20 cellular contexts compared by ENCODE assay signal in the genomic region with DNA sequence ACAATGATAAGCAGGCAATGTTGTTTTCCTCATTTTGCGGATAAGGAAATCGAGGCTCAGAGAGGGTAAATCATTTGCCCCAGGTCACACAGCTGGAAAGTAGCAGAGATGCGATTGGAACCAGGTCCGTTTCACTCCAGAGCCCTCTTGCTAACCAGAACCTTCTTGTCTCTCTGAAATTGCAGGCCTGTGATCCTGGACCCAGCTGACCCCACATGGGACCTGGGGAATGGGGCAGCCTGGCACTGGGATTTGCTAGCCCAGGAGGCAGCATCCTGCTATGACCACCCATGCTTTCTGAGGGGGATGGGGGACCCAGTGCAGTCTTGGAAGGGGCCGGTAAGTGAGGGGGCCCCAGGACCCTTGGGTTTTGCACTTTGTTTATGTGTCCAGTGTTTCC. TPM values are rescaled to one million over a fixed set of nuclear protein-coding genes. Genes with fewer than 3 reads are reported as not detected.
A peak's percentile ranks its signal among the peaks of the same experiment; 100 is the strongest.
DNase-seq lines count a peak whose midpoint lies in the region; ATAC-seq, FAIRE-seq and TF ChIP-seq lines count a peak whose summit lies in the region.
"Had no signal": no experiment of that assay in that cellular context is flagged by ENCODE, and none has a peak within 500 bp of the region (broad histone marks: within the 10 kb centered on the region; RNA-seq: fewer than 3 reads in every experiment).

No MANE protein-coding gene starts in this region.

- H3K4me3 ChIP-seq in K562 (no peak overlapping the region), endodermal cell (ENCODE audit: low read length) (no peak overlapping the region)
- H3K4me3 ChIP-seq: A549, GM23338, HAP-1 had no signal

- POLR2A ChIA-PET in K562 (lab: Yijun Ruan, JAX): no interaction called here

- H3K36me3 ChIP-seq in K562 (ENCODE audit: control insufficient read depth, insufficient read depth, low read length): no peaks in the 10 kb centered on the region
- no peaks in the 10 kb centered on the region for H3K36me3 ChIP-seq in endodermal cell (ENCODE audit: control insufficient read depth, insufficient read depth, low read length)

- intact Hi-C loops in K562 (cut with micrococcal nuclease): no loop called here

- in situ Hi-C loops in K562 (cut with MboI): no loop called here

- no peak for DNase-seq in K562 (ENCODE audit: extremely low read depth in 1 of 4, low spot score in 3 of 4)
- DNase-seq in endodermal cell: peak; percentile 34
- DNase-seq in osteocyte (ENCODE audit: extremely low spot score, unreplicated experiment): peak; percentile 49
- DNase-seq in AML-193 (lab: John Stamatoyannopoulos, UW): no peak
- no peak for DNase-seq in NCI-H748 (lab: John Stamatoyannopoulos, UW; ENCODE audit: unreplicated experiment)
- DNase-seq in erythroblast (lab: John Stamatoyannopoulos, UW): no peak
- DNase-seq: 8988T; ACHN; C1 segment of cervical spinal cord; CD4-positive, alpha-beta memory T cell; COR-L47; DMS153; DND-41 had no signal

- WGBS in K562 (ENCODE audit: insufficient coverage, low coverage, missing lambda C conversion rate): 1% methylated on average over 5 of the region's 5 CpGs
- WGBS in endodermal cell (ENCODE audit: insufficient coverage in 1 of 2, insufficient read length in 1 of 2), 2 experiments: 88 to 89% methylated on average over 5 of the region's 5 CpGs

- H3K4me2 ChIP-seq in K562 (ENCODE audit: insufficient read depth, low read length): no peak overlapping the region
- H3K4me2 ChIP-seq: A549, GM23338 had no signal

- H3K9me3 ChIP-seq in K562 (replicated peaks; ENCODE audit: control insufficient read depth, insufficient read depth, low read depth, low read length) (no peaks in the 10 kb centered on the region), endodermal cell (ENCODE audit: control insufficient read depth, low read length) (no peaks in the 10 kb centered on the region)
- H3K9me3 ChIP-seq: A549, HAP-1 had no signal

- H3K36me3 Mint-ChIP-seq in endodermal cell (ENCODE audit: low read depth) (no peaks in the 10 kb centered on the region), osteocyte (ENCODE audit: unreplicated experiment) (no peaks in the 10 kb centered on the region)

- no peak overlapping the region for H2AFZ ChIP-seq in K562 (ENCODE audit: low read depth, low read length)
- H2AFZ ChIP-seq: GM23338 had no signal

- TF ChIP-seq POLR2A in GM19193 (IDR thresholded peaks at IDR 0.05; ENCODE audit: extremely low read depth, insufficient read depth, insufficient read length): peak; percentile 24
- TF ChIP-seq POLR2A in K562 (conservative IDR thresholded peaks at IDR 0.05): no peak
- no peak for TF ChIP-seq POLR2A in erythroblast (IDR thresholded peaks at IDR 0.05; ENCODE audit: low read length)

- H3K27me3 ChIP-seq in K562 (ENCODE audit: control insufficient read depth in 2 of 2, insufficient read depth in 2 of 2, low read length in 2 of 2): peaks cover 0 to 16% of the 10 kb centered on the region in 2 experiments; a peak in 2 of 5 replicates
- no peaks in the 10 kb centered on the region for H3K27me3 ChIP-seq in endodermal cell (ENCODE audit: control insufficient read depth, insufficient read depth, low read length, poor library complexity, severe bottlenecking)

- no peaks in the 10 kb centered on the region for H3K9me1 ChIP-seq in K562 (ENCODE audit: control insufficient read depth, insufficient read depth, low read length)

- H3K9me3 Mint-ChIP-seq in endodermal cell: no peaks in the 10 kb centered on the region
- H3K9me3 Mint-ChIP-seq in osteocyte (ENCODE audit: unreplicated experiment): peaks cover 6% of the 10 kb centered on the region
- H3K9me3 Mint-ChIP-seq: GM23338 had no signal

- H3K27ac Mint-ChIP-seq in endodermal cell (no peak overlapping the region), osteocyte (ENCODE audit: unreplicated experiment) (no peak overlapping the region)
- H3K27ac Mint-ChIP-seq: GM23338 had no signal

- H4K20me1 ChIP-seq in K562 (replicated peaks; ENCODE audit: control insufficient read depth, insufficient read depth, low read length): peaks cover 4% of the 10 kb centered on the region; the same call in 1 of the 2 replicates

- H3K4me3 Mint-ChIP-seq in endodermal cell: no peak overlapping the region
- H3K4me3 Mint-ChIP-seq in osteocyte (ENCODE audit: unreplicated experiment): no peak overlapping the region
- H3K4me3 Mint-ChIP-seq: CD4-positive, alpha-beta memory T cell; GM23338 had no signal

- no peak for FAIRE-seq in K562 (lab: Jason Lieb, UNC)
- FAIRE-seq: A549, G401.6, GM12892, H54 had no signal

- H3K4me1 ChIP-seq in K562 (replicated peaks in 1 of 2; ENCODE audit: control insufficient read depth in 2 of 2, insufficient read depth in 2 of 2, low read length in 2 of 2) (no peaks in the 10 kb centered on the region), endodermal cell (ENCODE audit: control insufficient read depth, insufficient read depth, low read length) (no peaks in the 10 kb centered on the region)
- H3K4me1 ChIP-seq: A549, HAP-1 had no signal

- no peak for TF ChIP-seq EP300 in K562 (IDR thresholded peaks at IDR 0.05; ENCODE audit: low read length)

- CTCF ChIA-PET in K562 (lab: Yijun Ruan, JAX; ENCODE audit: low intra/inter-chr PET ratio): no interaction called here

- no peak overlapping the region for H3K27ac ChIP-seq in K562 (ENCODE audit: extremely low read depth, low read depth, low read length)
- no peak overlapping the region for H3K27ac ChIP-seq in endodermal cell (ENCODE audit: low read depth, low read length)
- H3K27ac ChIP-seq: A549 had no signal

- H3K4me1 Mint-ChIP-seq in endodermal cell: no peaks in the 10 kb centered on the region
- H3K4me1 Mint-ChIP-seq in osteocyte (ENCODE audit: unreplicated experiment): no peaks in the 10 kb centered on the region

- no peak for TF ChIP-seq CTCF in K562 (IDR thresholded peaks at IDR 0.05 in 2 of 3, conservative IDR thresholded peaks at IDR 0.05 in 1 of 3; ENCODE audit: insufficient read depth in 2 of 3, low read depth in 1 of 3, low read length in 3 of 3)
- no peak for TF ChIP-seq CTCF in endodermal cell (conservative IDR thresholded peaks at IDR 0.05)
- TF ChIP-seq CTCF in osteocyte (IDR thresholded peaks at IDR 0.05): no peak

- no peaks in the 10 kb centered on the region for H3K27me3 Mint-ChIP-seq in endodermal cell (ENCODE audit: insufficient read depth)
- H3K27me3 Mint-ChIP-seq in osteocyte (ENCODE audit: unreplicated experiment): no peaks in the 10 kb centered on the region
- H3K27me3 Mint-ChIP-seq: CD4-positive, alpha-beta memory T cell had no signal

- ATAC-seq in K562: no peak
- ATAC-seq: A549, GM23338 had no signal

- no TSS peak for BruUV-seq in K562 (replicated peaks; lab: Mats Ljungman, UMichigan)

- TF ChIP-seq RAD21 in K562 (CRISPR knock-in tag; conservative IDR thresholded peaks at IDR 0.05 in 1 of 2, IDR thresholded peaks at IDR 0.05 in 1 of 2): no peak

- H3K9ac ChIP-seq in K562 (ENCODE audit: insufficient read depth in 1 of 2, low read depth in 2 of 2, low read length in 2 of 2): no peak overlapping the region
- H3K9ac ChIP-seq in endodermal cell (ENCODE audit: extremely low read depth, low read length, poor library complexity, severe bottlenecking): no peak overlapping the region

- no peaks in the 10 kb centered on the region for H3K79me2 ChIP-seq in K562 (ENCODE audit: control insufficient read depth, insufficient read depth, low read length)

RNA-seq across cellular contexts. Expression of gene OAS3, which starts 9.5 kb away (rescaled TPM):
- 1.1 and 3.1 TPM in 2 replicates for total RNA-seq in K562 (2011; cell fraction: chromatin; rRNA removed; ENCODE audit: low replicate concordance)
- 1.7 and 1.8 TPM in 2 replicates for total RNA-seq in K562 (2011; cell fraction: nucleolus; rRNA removed)
- 1.5 and 2.1 TPM in 2 replicates for total RNA-seq in K562 (2011; cell fraction: nucleoplasm; rRNA removed)
- 1.3 and 1.9 TPM in 2 replicates for total RNA-seq in K562 (2014; rRNA removed)
- total RNA-seq in K562 (2014; rRNA removed; fragmentation: Illumina TruSeq; extraction: Trizol): 0.69 and 0.77 TPM in 2 replicates
- total RNA-seq in K562 (2015; rRNA removed; fragmentation: Illumina TruSeq; extraction: Trizol): 0.83 and 1.0 TPM in 2 replicates
- 1.9 and 4.3 TPM in 2 replicates for total RNA-seq in K562 (2021)
- polyA plus RNA-seq in K562 (2011; rRNA removed): 0.67 and 0.91 TPM in 2 replicates
- 1.1 and 1.3 TPM in 2 replicates for polyA plus RNA-seq in K562 (2011; cell fraction: cytosol; rRNA removed)
- polyA plus RNA-seq in K562 (2011; cell fraction: nucleus; rRNA removed): 0.87 and 1.5 TPM in 2 replicates
- polyA plus RNA-seq in K562 (2012): 2.0 and 7.6 TPM in 2 replicates
- 1.7 and 2.0 TPM in 2 replicates for polyA plus RNA-seq in K562 (2014; fragmentation: Illumina TruSeq; extraction: Trizol)
- polyA plus RNA-seq in K562 (2014; fragmentation: Nextera tagmentation; extraction: Ambion mirVana): under 1 TPM; 0.21 to 0.39 TPM
- polyA plus RNA-seq in K562 (2014; rRNA removed): 0.82 and 1.7 TPM in 2 replicates
- 0.39 and 1.6 TPM in 2 replicates for polyA minus RNA-seq in K562 (2011; rRNA and poly(A)+ RNA removed)
- polyA minus RNA-seq in K562 (2011; cell fraction: cytosol; rRNA and poly(A)+ RNA removed): 0.73 and 0.76 TPM in 2 replicates
- polyA minus RNA-seq in K562 (2011; cell fraction: nucleus; rRNA and poly(A)+ RNA removed): 1.00 and 1.5 TPM in 2 replicates
- total RNA-seq in endodermal cell: under 1 TPM; 0.64 to 0.84 TPM
- 0.32 TPM for polyA plus RNA-seq in endodermal cell (2013, experiment 1 of 2)
- polyA plus RNA-seq in endodermal cell (2013, experiment 2 of 2): 0.29 TPM
- total RNA-seq in osteocyte: 0.13 TPM in 1 of 2 replicates, not detected in the other

RNA-seq across cellular contexts. Expression of gene OAS2, which starts 30.6 kb away (rescaled TPM):
- total RNA-seq in K562 (2011; cell fraction: chromatin; rRNA removed; ENCODE audit: low replicate concordance): not detected in 2 replicates
- not detected in 2 replicates for total RNA-seq in K562 (2011; cell fraction: nucleolus; rRNA removed)
- not detected in 2 replicates for total RNA-seq in K562 (2011; cell fraction: nucleoplasm; rRNA removed)
- total RNA-seq in K562 (2014; rRNA removed): not detected in 2 replicates
- total RNA-seq in K562 (2014; rRNA removed; fragmentation: Illumina TruSeq; extraction: Trizol): not detected in 2 replicates
- total RNA-seq in K562 (2015; rRNA removed; fragmentation: Illumina TruSeq; extraction: Trizol): not detected in 2 replicates
- total RNA-seq in K562 (2021): 0.13 and 0.22 TPM in 2 replicates
- polyA plus RNA-seq in K562 (2011; rRNA removed): not detected in 2 replicates
- not detected in 2 replicates for polyA plus RNA-seq in K562 (2011; cell fraction: cytosol; rRNA removed)
- polyA plus RNA-seq in K562 (2011; cell fraction: nucleus; rRNA removed): not detected in 2 replicates
- 0.03 TPM in 1 of 2 replicates, not detected in the other for polyA plus RNA-seq in K562 (2012)
- polyA plus RNA-seq in K562 (2014; fragmentation: Illumina TruSeq; extraction: Trizol): 0.14 TPM in 1 of 2 replicates, not detected in the other
- polyA plus RNA-seq in K562 (2014; fragmentation: Nextera tagmentation; extraction: Ambion mirVana): not detected
- 0.85 TPM in 1 of 2 replicates, not detected in the other for polyA plus RNA-seq in K562 (2014; rRNA removed)
- polyA minus RNA-seq in K562 (2011; rRNA and poly(A)+ RNA removed): not detected in 2 replicates
- not detected in 2 replicates for polyA minus RNA-seq in K562 (2011; cell fraction: cytosol; rRNA and poly(A)+ RNA removed)
- not detected in 2 replicates for polyA minus RNA-seq in K562 (2011; cell fraction: nucleus; rRNA and poly(A)+ RNA removed)
- not detected for total RNA-seq in endodermal cell
- not detected for polyA plus RNA-seq in endodermal cell (2013, experiment 1 of 2)
- polyA plus RNA-seq in endodermal cell (2013, experiment 2 of 2): not detected
- total RNA-seq in osteocyte: not detected in 2 replicates
- total RNA-seq: GM23338 had no signal

RNA-seq across cellular contexts. Expression of gene OAS1, which starts 41.0 kb away (rescaled TPM):
- not detected in 2 replicates for total RNA-seq in K562 (2011; cell fraction: chromatin; rRNA removed; ENCODE audit: low replicate concordance)
- not detected in 2 replicates for total RNA-seq in K562 (2011; cell fraction: nucleolus; rRNA removed)
- not detected in 2 replicates for total RNA-seq in K562 (2011; cell fraction: nucleoplasm; rRNA removed)
- not detected in 2 replicates for total RNA-seq in K562 (2014; rRNA removed)
- total RNA-seq in K562 (2014; rRNA removed; fragmentation: Illumina TruSeq; extraction: Trizol): not detected in 2 replicates
- 0.25 TPM in 1 of 2 replicates, not detected in the other for total RNA-seq in K562 (2015; rRNA removed; fragmentation: Illumina TruSeq; extraction: Trizol)
- 0.29 TPM in 1 of 2 replicates, not detected in the other for total RNA-seq in K562 (2021)
- not detected in 2 replicates for polyA plus RNA-seq in K562 (2011; rRNA removed)
- polyA plus RNA-seq in K562 (2011; cell fraction: cytosol; rRNA removed): not detected in 2 replicates
- not detected in 2 replicates for polyA plus RNA-seq in K562 (2011; cell fraction: nucleus; rRNA removed)
- polyA plus RNA-seq in K562 (2012): 0.22 TPM in 1 of 2 replicates, not detected in the other
- polyA plus RNA-seq in K562 (2014; fragmentation: Illumina TruSeq; extraction: Trizol): not detected in 2 replicates
- polyA plus RNA-seq in K562 (2014; fragmentation: Nextera tagmentation; extraction: Ambion mirVana): under 1 TPM in 1 of 2 experiments, not detected in 1; 0.06 TPM
- polyA plus RNA-seq in K562 (2014; rRNA removed): not detected in 2 replicates
- not detected in 2 replicates for polyA minus RNA-seq in K562 (2011; rRNA and poly(A)+ RNA removed)
- polyA minus RNA-seq in K562 (2011; cell fraction: cytosol; rRNA and poly(A)+ RNA removed): not detected in 2 replicates
- polyA minus RNA-seq in K562 (2011; cell fraction: nucleus; rRNA and poly(A)+ RNA removed): not detected in 2 replicates
- not detected for total RNA-seq in endodermal cell
- polyA plus RNA-seq in endodermal cell (2013, experiment 1 of 2): not detected
- polyA plus RNA-seq in endodermal cell (2013, experiment 2 of 2): not detected
- 0.48 TPM in 1 of 2 replicates, not detected in the other for total RNA-seq in osteocyte
- total RNA-seq: GM23338 had no signal
- polyA plus RNA-seq: GM23338 had no signal

Comparison
In these comparisons a context has a peak if more than half of its experiments do, and no peak if none do; other contexts are left out.
1. DNase-seq: peak in endodermal cell (single experiment) and osteocyte (single experiment); none in K562 (0 of 4), AML-193 (0 of 2), NCI-H748 (single experiment) and erythroblast (0 of 2).